In the genomic region with DNA sequence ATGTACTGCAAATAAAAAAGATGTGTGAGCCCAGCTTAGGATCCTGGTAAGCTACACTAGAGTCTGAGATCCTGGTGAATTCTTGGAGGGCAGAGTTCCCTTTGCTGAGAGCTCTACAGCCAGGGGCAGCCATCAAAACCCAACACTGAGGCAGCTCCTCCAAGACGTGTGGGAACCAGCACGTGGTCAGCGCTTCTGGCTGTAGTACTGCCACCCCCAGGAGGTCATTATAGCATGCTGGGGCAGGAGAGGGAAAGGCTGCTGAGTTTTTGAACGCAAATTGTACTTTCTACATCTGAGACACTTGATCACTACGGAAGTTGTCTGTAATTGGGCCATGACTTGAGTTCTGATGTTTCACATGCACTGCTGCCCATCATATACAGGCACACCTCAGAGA, we compare ENCODE assay signal across 21 cellular contexts.
DNase-seq lines count a peak whose midpoint lies in the region; TF ChIP-seq lines count a peak whose summit lies in the region.
"Had no signal": no experiment of that assay in that cellular context is flagged by ENCODE, and none has a peak within 500 bp of the region (broad histone marks: within the 10 kb centered on the region; RNA-seq: fewer than 3 reads in every experiment).

No MANE protein-coding gene starts in this region.

- H3K9ac ChIP-seq in neural progenitor cell: no peak overlapping the region

- no peaks in the 10 kb centered on the region for H3K79me2 ChIP-seq in neural progenitor cell (ENCODE audit: low read depth)

- H3K4me2 ChIP-seq in neural progenitor cell: no peak overlapping the region

- H3K4me1 Mint-ChIP-seq in neural progenitor cell: peaks cover 21% of the 10 kb centered on the region
- H3K4me1 Mint-ChIP-seq: CD14-positive monocyte had no signal

- no peaks in the 10 kb centered on the region for H3K9me3 ChIP-seq in neural progenitor cell (ENCODE audit: low read depth)
- H3K9me3 ChIP-seq: MG63 had no signal

- DNase-seq in NCI-H146 (lab: John Stamatoyannopoulos, UW) (peak; percentile 13), NCI-H146 treated with DMSO at 0.1 percent for 48 hours (lab: John Stamatoyannopoulos, UW; ENCODE audit: unreplicated experiment) (no peak), NCI-H69 (lab: John Stamatoyannopoulos, UW) (peak; percentile 53), choroid plexus epithelial cell (ENCODE audit: low read depth) (no peak), neural progenitor cell (ENCODE audit: low spot score) (peak; percentile 25), amniotic stem cell (lab: John Stamatoyannopoulos, UW) (no peak), T1000 (lab: John Stamatoyannopoulos, UW) (no peak)
- DNase-seq: EL; GF-D8; MG63; NCI-H1048; NCI-H1694 treated with DMSO at 0.1 percent for 48 hours; NCI-H2081 treated with DMSO at 0.1 percent for 48 hours; NCI-H446; NCI-H526; NK-92 treated with Interleukin-12 subunit alpha and Interleukin-12 subunit beta, amount 100 ng/mL, for 24 hours; SHP77 treated with DMSO at 0.1 percent for 48 hours; SW 1271 had no signal

- H3K27me3 ChIP-seq in neural progenitor cell: no peaks in the 10 kb centered on the region
- H3K27me3 ChIP-seq: MG63 had no signal

- no peak overlapping the region for H2AFZ ChIP-seq in neural progenitor cell (replicated peaks)

- peaks cover 6% of the 10 kb centered on the region for H3F3A ChIP-seq in neural progenitor cell (ENCODE audit: low read depth)

- H3K27me3 Mint-ChIP-seq in neural progenitor cell (ENCODE audit: insufficient read depth, low read depth): no peaks in the 10 kb centered on the region

- no peaks in the 10 kb centered on the region for H3K36me3 ChIP-seq in neural progenitor cell
- H3K36me3 ChIP-seq: MG63 had no signal

- H3K4me3 ChIP-seq in choroid plexus epithelial cell (ENCODE audit: low read depth, low read length) (no peak overlapping the region), neural progenitor cell (no peak overlapping the region)
- H3K4me3 ChIP-seq: MG63, SK-N-MC had no signal

- no peaks in the 10 kb centered on the region for H3K9me3 Mint-ChIP-seq in neural progenitor cell
- H3K9me3 Mint-ChIP-seq: CD14-positive monocyte had no signal

- no peaks in the 10 kb centered on the region for H4K20me1 ChIP-seq in neural progenitor cell (ENCODE audit: low read depth)

- H3K27ac Mint-ChIP-seq in neural progenitor cell: no peak overlapping the region

- no peak overlapping the region for H3K27ac ChIP-seq in neural progenitor cell
- H3K27ac ChIP-seq: RWPE1 had no signal

- H3K4me1 ChIP-seq in neural progenitor cell: peaks cover 17% of the 10 kb centered on the region

- TF ChIP-seq CTCF in choroid plexus epithelial cell (conservative IDR thresholded peaks at IDR 0.05; ENCODE audit: low read depth, low read length) (peak; percentile 2), neural progenitor cell (IDR thresholded peaks at IDR 0.05) (no peak)

- H3K36me3 Mint-ChIP-seq in neural progenitor cell: peaks cover 30% of the 10 kb centered on the region

- no peak overlapping the region for H3K4me3 Mint-ChIP-seq in neural progenitor cell
- H3K4me3 Mint-ChIP-seq: CD14-positive monocyte had no signal

Comparison
In these comparisons a context has a peak if more than half of its experiments do, and no peak if none do; other contexts are left out.
1. DNase-seq: peak in NCI-H146 (single experiment), NCI-H69 (single experiment) and neural progenitor cell (single experiment); none in NCI-H146 treated with DMSO at 0.1 percent for 48 hours (single experiment), choroid plexus epithelial cell (single experiment), amniotic stem cell (single experiment) and T1000 (single experiment).